ENCODE assay signal across 8 cellular contexts in genomic region chr3:170572665-170573253, GRCh38. TPM values are rescaled to one million over a fixed set of nuclear protein-coding genes. Genes with fewer than 3 reads are reported as not detected.
DNase-seq lines count a peak whose midpoint lies in the region; ATAC-seq and TF ChIP-seq lines count a peak whose summit lies in the region.

No MANE protein-coding gene starts in this region.

- peak; percentile 70 for DNase-seq in GM12864 (ENCODE audit: low read depth)
- DNase-seq in dermis microvascular lymphatic vessel endothelial cell (ENCODE audit: low read depth in 2 of 2), result peak; percentile 50 to 84
- DNase-seq in Kasumi-1 (lab: John Stamatoyannopoulos, UW), result no peak
- DNase-seq in GM19238 (ENCODE audit: insufficient read length, low spot score), result no peak
- DNase-seq in WERI-Rb-1, result no peak
- DNase-seq in T1000 (lab: John Stamatoyannopoulos, UW), result no peak

- ATAC-seq in GM21447 (IDR thresholded peaks at IDR 0.05; ENCODE audit: unreplicated experiment), result peak; percentile 98
- ATAC-seq in HG03571 (IDR thresholded peaks at IDR 0.05; ENCODE audit: unreplicated experiment), result peak; percentile 99

- no peak for TF ChIP-seq CTCF in GM12864 (IDR thresholded peaks at IDR 0.05; ENCODE audit: low read depth, low read length, missing control alignments)
- TF ChIP-seq CTCF in WERI-Rb-1 (IDR thresholded peaks at IDR 0.05; ENCODE audit: low read depth, low read length), result no peak

- no peaks in the 10 kb centered on the region for H3K27me3 ChIP-seq in WERI-Rb-1 (ENCODE audit: insufficient read depth, low read depth, severe bottlenecking)

- no peak overlapping the region for H3K27ac ChIP-seq in WERI-Rb-1

- H3K9me3 ChIP-seq in WERI-Rb-1 (ENCODE audit: severe bottlenecking), result no peaks in the 10 kb centered on the region

- H3K36me3 ChIP-seq in WERI-Rb-1, result no peaks in the 10 kb centered on the region

- H3K4me3 ChIP-seq in GM12864 (ENCODE audit: low read depth, low read length) (no peak overlapping the region), WERI-Rb-1 (ENCODE audit: low read depth, low read length) (no peak overlapping the region)

RNA-seq across cellular contexts. Expression of gene SLC7A14, which starts 13.1 kb away (rescaled TPM):
- total RNA-seq in dermis microvascular lymphatic vessel endothelial cell, result under 0.01 and 0.13 TPM in 2 replicates

Comparison
In these comparisons a context has a peak if more than half of its experiments do, and no peak if none do; other contexts are left out.
1. DNase-seq: peak in GM12864 (single experiment) and dermis microvascular lymphatic vessel endothelial cell (2 of 2); none in Kasumi-1 (0 of 2), GM19238 (single experiment), WERI-Rb-1 (single experiment) and T1000 (single experiment).